15 cellular contexts compared by ENCODE assay signal in genomic region chr18:32768646-32769206, GRCh38. TPM values are rescaled to one million over a fixed set of nuclear protein-coding genes. Genes with fewer than 3 reads are reported as not detected.
DNase-seq lines count a peak whose midpoint lies in the region; ATAC-seq, FAIRE-seq and TF ChIP-seq lines count a peak whose summit lies in the region.
"Had no signal": no experiment of that assay in that cellular context is flagged by ENCODE, and none has a peak within 500 bp of the region (broad histone marks: within the 10 kb centered on the region; RNA-seq: fewer than 3 reads in every experiment).

No MANE protein-coding gene starts in this region.

- H3K4me2 ChIP-seq in BLaER1 = peak overlapping the region; percentile 91

- peak overlapping the region; percentile 96 for H3K4me3 Mint-ChIP-seq in activated B cell treated with CpG ODN at 0.5 μM for 24 hours
- H3K4me3 Mint-ChIP-seq in naive B cell = peak overlapping the region; percentile 87 to 99 (median 96)
- H3K4me3 Mint-ChIP-seq: activated CD8-positive, alpha-beta T cell treated with anti-CD3 and anti-CD28 coated beads, Interleukin-2, amount 10 ng/mL, durations not matched to agents 7 days and 5 days; stimulated activated naive CD8-positive, alpha-beta T cell treated with anti-CD3 and anti-CD28 coated beads, Interleukin-15, amount 100 ng/mL, for 72 hours had no signal

- H3K27me3 Mint-ChIP-seq in activated B cell treated with CpG ODN at 0.5 μM for 24 hours = no peaks in the 10 kb centered on the region
- H3K27me3 Mint-ChIP-seq in naive B cell = no peaks in the 10 kb centered on the region

- no peak overlapping the region for H3K27ac ChIP-seq in BLaER1
- H3K27ac ChIP-seq in HUES64 (ENCODE audit: low read depth, low read length) = no peak overlapping the region
- H3K27ac ChIP-seq: gastrocnemius medialis, uterus had no signal

- ATAC-seq in activated B cell treated with CpG ODN at 0.5 μM for 24 hours (ENCODE audit: low read depth) (no peak), naive B cell (ENCODE audit: low read depth in 2 of 2) (no peak)
- ATAC-seq: activated CD8-positive, alpha-beta T cell treated with anti-CD3 and anti-CD28 coated beads, Interleukin-2, amount 10 ng/mL, durations not matched to agents 7 days and 5 days; gastrocnemius medialis; stimulated activated naive CD8-positive, alpha-beta T cell treated with anti-CD3 and anti-CD28 coated beads, Interleukin-15, amount 100 ng/mL, for 72 hours had no signal

- DNase-seq in activated B cell treated with CpG ODN at 0.5 μM for 24 hours (no peak), naive B cell (no peak), GOT3 (lab: John Stamatoyannopoulos, UW) (no peak), urothelium cell line (ENCODE audit: low spot score) (no peak), amygdala (lab: John Stamatoyannopoulos, UW) (no peak), iPS-NIHi7 (ENCODE audit: extremely low spot score) (no peak)
- DNase-seq: activated CD8-positive, alpha-beta T cell treated with anti-CD3 and anti-CD28 coated beads, Interleukin-2, amount 10 ng/mL, durations not matched to agents 7 days and 5 days; Calu3; gastrocnemius medialis; stimulated activated naive CD8-positive, alpha-beta T cell treated with anti-CD3 and anti-CD28 coated beads, Interleukin-15, amount 100 ng/mL, for 72 hours; uterus had no signal

- H3K4me1 Mint-ChIP-seq in activated B cell treated with CpG ODN at 0.5 μM for 24 hours (peaks cover 63% of the 10 kb centered on the region), naive B cell (peaks cover 40 to 57% (median 43%) of the 10 kb centered on the region in 3 donors)

- no peak for FAIRE-seq in urothelium cell line (lab: Jason Lieb, UNC)
- FAIRE-seq: colon had no signal

- POLR2A ChIA-PET in activated B cell treated with CpG ODN at 0.5 μM for 24 hours (lab: Charles Lee) = interaction anchor here (0.7 to 6.3 kb wide), 6 partner anchors 8 to 150 kb away, joined by 3 to 87 read pairs (median 33); no protein-coding TSS in a partner anchor

- H3K4me1 ChIP-seq in BLaER1 (peaks cover 37% of the 10 kb centered on the region), HUES64 (ENCODE audit: insufficient read depth, low read length) (peaks cover 21% of the 10 kb centered on the region)

- H3K36me3 ChIP-seq in BLaER1 (no peaks in the 10 kb centered on the region), HUES64 (ENCODE audit: insufficient read depth, low read length) (no peaks in the 10 kb centered on the region)
- H3K36me3 ChIP-seq: gastrocnemius medialis, uterus had no signal

- CTCF ChIA-PET in activated B cell treated with CpG ODN at 0.5 μM for 24 hours (lab: Charles Lee) = no interaction called here

- no peaks in the 10 kb centered on the region for H4K20me1 ChIP-seq in BLaER1

- peaks cover 40% of the 10 kb centered on the region for H3K36me3 Mint-ChIP-seq in activated B cell treated with CpG ODN at 0.5 μM for 24 hours (ENCODE audit: low read depth)
- H3K36me3 Mint-ChIP-seq in naive B cell = no peaks in the 10 kb centered on the region

- intact Hi-C loops in activated B cell treated with CpG ODN at 0.5 μM for 24 hours (cut with micrococcal nuclease) = loop anchor here (1.0 kb wide), 2 partner anchors 8 to 151 kb away; no protein-coding TSS in a partner anchor

- H3K27me3 ChIP-seq in BLaER1 (peaks cover 36% of the 10 kb centered on the region), HUES64 (ENCODE audit: insufficient read depth, low read length) (peaks cover 59% of the 10 kb centered on the region)

- H3K27ac Mint-ChIP-seq in activated B cell treated with CpG ODN at 0.5 μM for 24 hours (peak overlapping the region; percentile 82), naive B cell (peak overlapping the region; percentile 28 to 95 (median 88))
- H3K27ac Mint-ChIP-seq: activated CD8-positive, alpha-beta T cell treated with anti-CD3 and anti-CD28 coated beads, Interleukin-2, amount 10 ng/mL, durations not matched to agents 7 days and 5 days; activated T-helper 2 cell treated with anti-CD3 and anti-CD28 coated beads, Interferon-gamma antibody, Interleukin-2, Interleukin-4, amounts not matched to agents 10 μg/mL and 5 μg/mL and 100 μg/mL, durations not matched to agents 14 hours and 24 hours and 36 hours; stimulated activated naive CD8-positive, alpha-beta T cell treated with anti-CD3 and anti-CD28 coated beads, Interleukin-15, amount 100 ng/mL, for 72 hours had no signal

- H3K4me3 ChIP-seq in BLaER1 (peak overlapping the region; percentile 49), HUES64 (ENCODE audit: low read length) (peak overlapping the region; percentile 42)
- H3K4me3 ChIP-seq: uterus had no signal

- WGBS in HUES64 = 32% methylated on average over 4 of the region's 4 CpGs

- H3K9me3 ChIP-seq in BLaER1 (no peaks in the 10 kb centered on the region), HUES64 (ENCODE audit: insufficient read depth, low read depth, low read length) (no peaks in the 10 kb centered on the region)
- H3K9me3 ChIP-seq: gastrocnemius medialis, uterus had no signal

- TF ChIP-seq CTCF in activated B cell treated with CpG ODN at 0.5 μM for 24 hours (IDR thresholded peaks at IDR 0.05) = no peak

- H3K9me3 Mint-ChIP-seq in activated B cell treated with CpG ODN at 0.5 μM for 24 hours (no peaks in the 10 kb centered on the region), naive B cell (no peaks in the 10 kb centered on the region)
- H3K9me3 Mint-ChIP-seq: activated T-helper 2 cell treated with anti-CD3 and anti-CD28 coated beads, Interferon-gamma antibody, Interleukin-2, Interleukin-4, amounts not matched to agents 10 μg/mL and 5 μg/mL and 100 μg/mL, durations not matched to agents 14 hours and 24 hours and 36 hours; stimulated activated naive CD8-positive, alpha-beta T cell treated with anti-CD3 and anti-CD28 coated beads, Interleukin-15, amount 100 ng/mL, for 72 hours had no signal

- H3K9ac ChIP-seq in BLaER1 (no peak overlapping the region), HUES64 (ENCODE audit: low read depth, low read length) (no peak overlapping the region)

RNA-seq across cellular contexts. Expression of gene KLHL14, which starts 4.1 kb away (rescaled TPM):
- polyA plus RNA-seq in HUES64 (2013, experiment 1 of 2) = 2.3 TPM
- polyA plus RNA-seq in HUES64 (2013, experiment 2 of 2) = 3.7 TPM
- total RNA-seq in activated B cell treated with CpG ODN at 0.5 μM for 24 hours = 41.7 and 46.5 TPM in 2 replicates
- polyA plus RNA-seq in naive B cell (ENCODE audit: low read depth in 6 of 6) = 10 to 100 TPM; 15.4 to 33.2 (median 21.1) TPM
- total RNA-seq: activated CD8-positive, alpha-beta T cell treated with anti-CD3 and anti-CD28 coated beads, Interleukin-2, amount 10 ng/mL, durations not matched to agents 7 days and 5 days; activated T-helper 2 cell treated with anti-CD3 and anti-CD28 coated beads, Interferon-gamma antibody, Interleukin-2, Interleukin-4, amounts not matched to agents 10 μg/mL and 5 μg/mL and 100 μg/mL, durations not matched to agents 14 hours and 24 hours and 36 hours had no signal
